ENCODE assay signal across 9 cellular contexts in the genomic region with DNA sequence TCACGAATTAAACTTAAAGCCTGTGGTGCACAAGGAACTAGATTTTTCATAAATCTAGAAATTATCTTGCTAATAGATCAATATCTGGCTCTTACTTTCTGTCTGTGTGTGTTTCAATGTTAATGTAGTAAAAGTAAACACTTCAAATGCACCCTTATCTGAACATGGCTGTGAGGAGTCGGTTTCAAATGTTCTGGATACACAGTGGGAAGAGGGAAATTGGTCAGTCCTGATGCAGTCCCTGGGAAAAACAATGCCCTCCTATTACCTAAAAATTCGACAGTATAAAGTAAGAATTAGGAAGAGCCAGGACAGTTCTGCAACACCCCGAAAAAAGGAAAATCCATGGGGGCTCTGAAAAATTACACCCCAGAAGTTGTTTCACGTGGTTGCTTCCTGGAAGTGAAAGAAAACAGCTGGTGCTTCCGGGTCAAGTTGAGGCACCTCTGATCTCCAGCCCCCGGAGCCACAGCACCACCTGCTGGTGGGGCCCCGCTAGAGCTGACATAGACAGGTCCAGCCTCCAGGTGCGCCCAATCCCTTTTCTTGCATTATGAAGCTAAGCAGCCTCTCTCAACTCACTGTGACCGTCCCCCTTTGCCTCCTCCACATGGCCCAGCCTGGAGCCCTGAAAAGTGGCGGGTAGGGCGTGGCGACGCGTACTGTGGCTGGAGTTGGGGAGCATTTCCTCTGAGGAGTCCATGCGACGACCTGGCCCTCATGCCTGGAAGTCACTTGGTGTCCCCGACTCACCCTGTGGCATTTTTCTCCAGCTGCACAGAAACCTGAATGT. TPM values are rescaled to one million over a fixed set of nuclear protein-coding genes. Genes with fewer than 3 reads are reported as not detected.
DNase-seq lines count a peak whose midpoint lies in the region; ATAC-seq, FAIRE-seq and TF ChIP-seq lines count a peak whose summit lies in the region.
"Had no signal": no experiment of that assay in that cellular context is flagged by ENCODE, and none has a peak within 500 bp of the region (broad histone marks: within the 10 kb centered on the region; RNA-seq: fewer than 3 reads in every experiment).

No MANE protein-coding gene starts in this region.

- DNase-seq in activated T-cell treated with anti-CD3 and anti-CD28 coated beads for 48 hours (ENCODE audit: low read depth) (peak; percentile 59), activated T-cell treated with anti-CD3 and anti-CD28 coated beads for 4 hours (no peak), NOMO-1 treated with dmso at 0.1 percent for 144 hours (lab: John Stamatoyannopoulos, UW; ENCODE audit: unreplicated experiment) (peak; percentile 12), astrocyte of the cerebellum (ENCODE audit: low read depth) (no peak), pancreas (peak; percentile 24 to 82 (median 56)), NCI-H446 treated with DMSO at 0.1 percent for 48 hours (lab: John Stamatoyannopoulos, UW) (no peak), frontal cortex (ENCODE audit: low spot score in 2 of 2) (no peak)

- no peaks in the 10 kb centered on the region for H3K9me3 ChIP-seq in pancreas
- H3K9me3 ChIP-seq: adrenal gland had no signal

- no peak for FAIRE-seq in pancreas (lab: Jason Lieb, UNC)
- FAIRE-seq in frontal cortex (lab: Jason Lieb, UNC): no peak

- TF ChIP-seq CTCF in astrocyte of the cerebellum (IDR thresholded peaks at IDR 0.05; ENCODE audit: low read depth, low read length, missing control alignments) (peak; percentile 34), pancreas (IDR thresholded peaks at IDR 0.05) (peak in 3 of 4 donors; percentile 30 to 38 (median 34))

- intact Hi-C loops in pancreas (cut with DNase I): no loop called here

- ATAC-seq in pancreas (peak; percentile 58 to 84 (median 77)), HG02938 (IDR thresholded peaks at IDR 0.05; ENCODE audit: unreplicated experiment) (no peak)

- 47% methylated on average over 18 of the region's 18 CpGs for WGBS in pancreas, 2 donors

- H3K4me1 ChIP-seq in pancreas: peaks cover 0 to 6% (median 0%) of the 10 kb centered on the region in 3 donors
- H3K4me1 ChIP-seq: adrenal gland had no signal

- H3K27ac ChIP-seq in pancreas: no peak overlapping the region
- H3K27ac ChIP-seq: adrenal gland had no signal

- H3K27me3 ChIP-seq in pancreas: peaks cover 0 to under 1% (median 0%) of the 10 kb centered on the region in 4 donors

- in situ Hi-C loops in astrocyte of the cerebellum (cut with HindIII; ENCODE audit: low sequenced_read_pairs): no loop called here

- no peaks in the 10 kb centered on the region for H3K36me3 ChIP-seq in pancreas
- H3K36me3 ChIP-seq: adrenal gland had no signal

- no peak overlapping the region for H3K4me3 ChIP-seq in astrocyte of the cerebellum (ENCODE audit: low read depth, low read length)
- no peak overlapping the region for H3K4me3 ChIP-seq in pancreas
- H3K4me3 ChIP-seq: adrenal gland had no signal

RNA-seq across cellular contexts. Expression of gene SEMG2, which starts 8.3 kb away (rescaled TPM):
- total RNA-seq in pancreas (not detected), frontal cortex (not detected)
- polyA plus RNA-seq in pancreas: not detected
- total RNA-seq: adrenal gland had no signal
- polyA plus RNA-seq: adrenal gland had no signal

RNA-seq across cellular contexts. Expression of gene SEMG1, which starts 22.6 kb away (rescaled TPM):
- not detected for total RNA-seq in pancreas
- polyA plus RNA-seq in pancreas: not detected
- not detected for total RNA-seq in frontal cortex
- total RNA-seq: adrenal gland had no signal

RNA-seq across cellular contexts. Expression of gene SLPI, which starts 24.9 kb away (rescaled TPM):
- total RNA-seq in pancreas (10 to 100 TPM in 4 of 6 donors, 1 to 10 TPM in 2; 4.4 to 51.1 (median 24.1) TPM), frontal cortex (0.41 TPM)
- polyA plus RNA-seq in pancreas: 10 to 100 TPM; 27.3 to 49.4 TPM

RNA-seq across cellular contexts. Expression of gene PI3, which starts 54.8 kb away (rescaled TPM):
- total RNA-seq in pancreas (1 to 10 TPM in 2 of 6 donors, under 1 TPM in 1, not detected in 3; 0.67 to 1.9 (median 1.4) TPM), frontal cortex (not detected)
- polyA plus RNA-seq in pancreas: under 1 TPM; 0.40 to 0.72 TPM
- total RNA-seq: adrenal gland had no signal

Comparison
In these comparisons a context has a peak if more than half of its experiments do, and no peak if none do; other contexts are left out.
1. DNase-seq: peak in activated T-cell treated with anti-CD3 and anti-CD28 coated beads for 48 hours (single experiment), NOMO-1 treated with dmso at 0.1 percent for 144 hours (single experiment) and pancreas (6 of 6); none in activated T-cell treated with anti-CD3 and anti-CD28 coated beads for 4 hours (single experiment), astrocyte of the cerebellum (single experiment), NCI-H446 treated with DMSO at 0.1 percent for 48 hours (single experiment) and frontal cortex (0 of 2).